In the genomic region with DNA sequence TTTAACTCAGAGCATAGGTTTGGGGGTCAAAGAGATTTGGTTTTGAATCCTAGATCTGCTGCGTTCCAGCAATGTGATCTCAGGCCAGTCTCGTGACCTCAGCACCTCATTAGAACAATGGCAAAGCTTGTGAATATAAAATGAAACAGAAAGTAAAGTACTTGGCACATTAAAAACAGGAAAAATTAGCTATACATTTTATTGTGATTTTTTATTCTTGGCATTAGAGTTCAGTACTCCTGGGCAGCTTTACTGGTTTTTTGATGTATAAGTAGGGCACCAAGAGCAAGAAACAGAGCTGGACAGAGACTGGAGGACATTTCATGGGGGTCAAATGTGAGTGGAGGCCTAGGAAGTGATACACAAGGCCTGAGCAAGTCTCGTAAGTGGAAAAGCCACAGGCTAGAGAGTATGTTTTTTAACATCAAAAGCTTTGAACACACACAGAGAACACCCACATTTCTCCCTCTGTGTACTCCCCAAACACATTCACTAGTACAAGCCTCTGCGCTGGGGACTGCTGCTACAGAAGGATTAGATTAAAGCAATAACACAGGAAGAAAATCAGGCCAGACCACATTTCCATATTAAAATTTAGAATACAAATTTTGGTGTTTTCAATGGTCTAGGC, we compare ENCODE assay signal across 18 cellular contexts.
DNase-seq lines count a peak whose midpoint lies in the region; ATAC-seq, FAIRE-seq and TF ChIP-seq lines count a peak whose summit lies in the region.
"Had no signal": no experiment of that assay in that cellular context is flagged by ENCODE, and none has a peak within 500 bp of the region (broad histone marks: within the 10 kb centered on the region; RNA-seq: fewer than 3 reads in every experiment).

No MANE protein-coding gene starts in this region.

- CTCF ChIA-PET in endothelial cell of umbilical vein (lab: Charles Lee) = interaction anchor here (1.1 kb wide), 1 partner anchor 90 kb away, joined by 3 read pairs; no protein-coding TSS in a partner anchor

- H3K9me3 ChIP-seq in endothelial cell of umbilical vein (replicated peaks; ENCODE audit: control insufficient read depth, insufficient read depth, low read length) (no peaks in the 10 kb centered on the region), tibial artery (no peaks in the 10 kb centered on the region), prostate gland (no peaks in the 10 kb centered on the region)
- H3K9me3 ChIP-seq: heart left ventricle, SJCRH30, testis had no signal

- no peak overlapping the region for H3K9ac ChIP-seq in endothelial cell of umbilical vein (replicated peaks; ENCODE audit: extremely low read depth, insufficient read depth, low read length)
- H3K9ac ChIP-seq: parathyroid adenoma had no signal

- intact Hi-C loops in endothelial cell of umbilical vein (cut with micrococcal nuclease) (loop anchor here (5.0 to 10.0 kb wide), 3 partner anchors 56 to 404 kb away; a partner anchor contains a TSS), tibial artery (cut with DNase I; ENCODE audit: low total_unique reads) (no loop called here), prostate gland (cut with DNase I) (no loop called here)

- DNase-seq in activated T-cell treated with anti-CD3 and anti-CD28 coated beads, Interleukin-2, amount 50 U/mL, for 4 hours = no peak
- no peak for DNase-seq in activated T-cell treated with anti-CD3 and anti-CD28 coated beads, Interleukin-2, amount 50 U/mL, for 1 hour
- DNase-seq in endothelial cell of umbilical vein (ENCODE audit: low read depth, low spot score) (peak; percentile 64), tibial artery (no peak), prostate gland (ENCODE audit: low spot score) (no peak)
- DNase-seq in stimulated activated naive CD8-positive, alpha-beta T cell treated with anti-CD3 and anti-CD28 coated beads, Interleukin-15, Interleukin-2, amounts not matched to agents 100 U/mL and 50 U/mL, for 24 hours = no peak
- no peak for DNase-seq in stimulated activated naive CD4-positive, alpha-beta T cell (lab: John Stamatoyannopoulos, UW)
- DNase-seq: erythroblast, heart left ventricle, kidney, NCI-H1694, NCI-H510A treated with DMSO at 0.1 percent for 48 hours, SJCRH30, testis had no signal

- BruUV-seq in endothelial cell of umbilical vein (replicated peaks; lab: Mats Ljungman, UMichigan) = no TSS peak

- peak; percentile 50 for FAIRE-seq in endothelial cell of umbilical vein (lab: Jason Lieb, UNC)
- FAIRE-seq: D721Med, kidney, TTC549 had no signal

- no peaks in the 10 kb centered on the region for H3K27me3 Mint-ChIP-seq in activated T-cell treated with anti-CD3 and anti-CD28 coated beads, Interleukin-2, amount 50 U/mL, for 4 hours (ENCODE audit: low read depth)
- peaks cover 4% of the 10 kb centered on the region for H3K27me3 Mint-ChIP-seq in T-helper 1 cell treated with Interleukin-12 subunit alpha and Interleukin-12 subunit beta and Interleukin-4 antibody, amounts not matched to agents 30 μg/mL and 1 μg/mL, for 36 hours (ENCODE audit: low read depth)

- POLR2A ChIA-PET in endothelial cell of umbilical vein (lab: Charles Lee) = no interaction called here

- peak; percentile 23 to 50 for ATAC-seq in activated T-cell treated with anti-CD3 and anti-CD28 coated beads, Interleukin-2, amount 50 U/mL, for 4 hours
- peak; percentile 46 for ATAC-seq in stimulated activated naive CD8-positive, alpha-beta T cell treated with anti-CD3 and anti-CD28 coated beads, Interleukin-15, Interleukin-2, amounts not matched to agents 100 U/mL and 50 U/mL, for 24 hours
- ATAC-seq: heart left ventricle had no signal

- no peaks in the 10 kb centered on the region for H4K20me1 ChIP-seq in endothelial cell of umbilical vein (replicated peaks; ENCODE audit: control insufficient read depth, extremely low read depth, insufficient read depth, low read length)

- H3K27me3 ChIP-seq in endothelial cell of umbilical vein (ENCODE audit: control insufficient read depth in 2 of 2, insufficient read depth in 2 of 2, low read length in 2 of 2) (no peaks in the 10 kb centered on the region), tibial artery (no peaks in the 10 kb centered on the region), prostate gland (replicated peaks; ENCODE audit: insufficient read depth) (no peaks in the 10 kb centered on the region)
- H3K27me3 ChIP-seq: heart left ventricle, SJCRH30, testis had no signal

- no peaks in the 10 kb centered on the region for H3K9me3 Mint-ChIP-seq in activated T-cell treated with anti-CD3 and anti-CD28 coated beads, Interleukin-2, amount 50 U/mL, for 4 hours
- H3K9me3 Mint-ChIP-seq in T-helper 1 cell treated with Interleukin-12 subunit alpha and Interleukin-12 subunit beta and Interleukin-4 antibody, amounts not matched to agents 30 μg/mL and 1 μg/mL, for 36 hours = peaks cover 3% of the 10 kb centered on the region

- TF ChIP-seq CTCF in endothelial cell of umbilical vein (IDR thresholded peaks at IDR 0.05; ENCODE audit: extremely low read depth in 1 of 2, insufficient read depth in 1 of 2, low read depth in 1 of 2, low read length in 2 of 2) (no peak), tibial artery (IDR thresholded peaks at IDR 0.05) (no peak), prostate gland (IDR thresholded peaks at IDR 0.05) (no peak)

- no peak overlapping the region for H3K27ac ChIP-seq in endothelial cell of umbilical vein (ENCODE audit: insufficient read depth, low read depth, low read length)
- H3K27ac ChIP-seq in tibial artery = no peak overlapping the region
- H3K27ac ChIP-seq in prostate gland = no peak overlapping the region
- H3K27ac ChIP-seq: parathyroid adenoma, SJCRH30, testis had no signal

- H3K9me1 ChIP-seq in endothelial cell of umbilical vein (replicated peaks; ENCODE audit: control insufficient read depth, extremely low read depth, insufficient read depth, low read length) = no peaks in the 10 kb centered on the region

- TF ChIP-seq POLR2A in endothelial cell of umbilical vein (IDR thresholded peaks at IDR 0.05; ENCODE audit: low read depth, low read length) = no peak
- TF ChIP-seq POLR2A in prostate gland (IDR thresholded peaks at IDR 0.05) = no peak

- peaks cover 16% of the 10 kb centered on the region for H3K4me1 Mint-ChIP-seq in activated T-cell treated with anti-CD3 and anti-CD28 coated beads, Interleukin-2, amount 50 U/mL, for 4 hours (ENCODE audit: low read depth)
- H3K4me1 Mint-ChIP-seq in T-helper 1 cell treated with Interleukin-12 subunit alpha and Interleukin-12 subunit beta and Interleukin-4 antibody, amounts not matched to agents 30 μg/mL and 1 μg/mL, for 36 hours (ENCODE audit: low read depth) = peaks cover 18% of the 10 kb centered on the region

- H3K4me3 ChIP-seq in endothelial cell of umbilical vein (replicated peaks in 1 of 3; ENCODE audit: insufficient read depth in 1 of 3, low read depth in 1 of 3, low read length in 3 of 3) (no peak overlapping the region), tibial artery (no peak overlapping the region), prostate gland (no peak overlapping the region)
- H3K4me3 ChIP-seq: heart left ventricle, SJCRH30, testis had no signal

- peak overlapping the region; percentile 68 for H3K4me3 Mint-ChIP-seq in activated T-cell treated with anti-CD3 and anti-CD28 coated beads, Interleukin-2, amount 50 U/mL, for 4 hours
- peak overlapping the region; percentile 57 for H3K4me3 Mint-ChIP-seq in T-helper 1 cell treated with Interleukin-12 subunit alpha and Interleukin-12 subunit beta and Interleukin-4 antibody, amounts not matched to agents 30 μg/mL and 1 μg/mL, for 36 hours

- H3K79me2 ChIP-seq in endothelial cell of umbilical vein (ENCODE audit: control insufficient read depth, insufficient read depth, low read length) = no peaks in the 10 kb centered on the region
- H3K79me2 ChIP-seq: parathyroid adenoma had no signal

- 83% methylated on average over 4 of the region's 4 CpGs for WGBS in prostate gland

- H3K36me3 ChIP-seq in endothelial cell of umbilical vein (ENCODE audit: control insufficient read depth in 2 of 2, extremely low read depth in 1 of 2, insufficient read depth in 2 of 2, low read length in 2 of 2) (no peaks in the 10 kb centered on the region), tibial artery (no peaks in the 10 kb centered on the region), prostate gland (no peaks in the 10 kb centered on the region)
- H3K36me3 ChIP-seq: heart left ventricle, SJCRH30 had no signal

- H3K27ac Mint-ChIP-seq in T-helper 1 cell treated with Interleukin-12 subunit alpha and Interleukin-12 subunit beta and Interleukin-4 antibody, amounts not matched to agents 30 μg/mL and 1 μg/mL, for 36 hours = peak overlapping the region; percentile 86

- H2AFZ ChIP-seq in endothelial cell of umbilical vein (ENCODE audit: low read depth, low read length) = peak overlapping the region; percentile 71
- H2AFZ ChIP-seq: parathyroid adenoma had no signal

- peak overlapping the region; percentile 5 for H3K4me2 ChIP-seq in endothelial cell of umbilical vein (ENCODE audit: insufficient read depth, low read length)

- no peaks in the 10 kb centered on the region for H3K36me3 Mint-ChIP-seq in activated T-cell treated with anti-CD3 and anti-CD28 coated beads, Interleukin-2, amount 50 U/mL, for 4 hours (ENCODE audit: insufficient read depth)
- peaks cover 2% of the 10 kb centered on the region for H3K36me3 Mint-ChIP-seq in T-helper 1 cell treated with Interleukin-12 subunit alpha and Interleukin-12 subunit beta and Interleukin-4 antibody, amounts not matched to agents 30 μg/mL and 1 μg/mL, for 36 hours (ENCODE audit: low read depth)

- dilution Hi-C loops in endothelial cell of umbilical vein (cut with MboI; ENCODE audit: extremely low pct_ligation_motif_present, low sequenced_read_pairs) = no loop called here

- H3K4me1 ChIP-seq in endothelial cell of umbilical vein (ENCODE audit: control insufficient read depth, extremely low read depth, insufficient read depth, low read length) = no peaks in the 10 kb centered on the region
- H3K4me1 ChIP-seq in tibial artery = no peaks in the 10 kb centered on the region
- H3K4me1 ChIP-seq in prostate gland (replicated peaks) = no peaks in the 10 kb centered on the region
- H3K4me1 ChIP-seq: heart left ventricle, parathyroid adenoma, testis had no signal

TF ChIP-seq in endothelial cell of umbilical vein, 7 proteins besides CTCF, POLR2A, EP300 and RAD21:
- TF ChIP-seq POLR2AphosphoS5 (IDR thresholded peaks at IDR 0.05; ENCODE audit: insufficient read depth, low read depth, low read length) (no peak), MYC (IDR thresholded peaks at IDR 0.05; ENCODE audit: low read depth, low read length) (no peak), JUN (IDR thresholded peaks at IDR 0.05; ENCODE audit: borderline replicate concordance, insufficient read depth, insufficient read length, low read depth) (no peak), FOS (IDR thresholded peaks at IDR 0.05; ENCODE audit: borderline replicate concordance, insufficient read depth, low read length) (no peak), GATA2 (IDR thresholded peaks at IDR 0.05; ENCODE audit: insufficient read depth, insufficient read length, low read depth, low read length) (no peak), EZH2 (IDR thresholded peaks at IDR 0.05; ENCODE audit: borderline replicate concordance, low read depth, low read length, severe bottlenecking) (no peak)
- TF ChIP-seq, protein P1, sequence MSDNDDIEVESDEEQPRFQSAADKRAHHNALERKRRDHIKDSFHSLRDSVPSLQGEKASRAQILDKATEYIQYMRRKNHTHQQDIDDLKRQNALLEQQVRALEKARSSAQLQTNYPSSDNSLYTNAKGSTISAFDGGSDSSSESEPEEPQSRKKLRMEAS (IDR thresholded peaks at IDR 0.05; ENCODE audit: insufficient read depth, insufficient read length) = no peak
